24 cellular contexts compared by ENCODE assay signal in genomic region chr21:39648879-39649278, GRCh38. TPM values are rescaled to one million over a fixed set of nuclear protein-coding genes. Genes with fewer than 3 reads are reported as not detected.
"Had no signal": no experiment of that assay in that cellular context is flagged by ENCODE, and none has a peak within 500 bp of the region (broad histone marks: within the 10 kb centered on the region; RNA-seq: fewer than 3 reads in every experiment).

No MANE protein-coding gene starts in this region.

- H3K4me1 ChIP-seq: esophagus muscularis mucosa, gastroesophageal sphincter, heart left ventricle, psoas muscle, right lobe of liver, spleen, testis, tibial nerve had no signal

- H3K4me3 ChIP-seq: esophagus muscularis mucosa, gastroesophageal sphincter, heart left ventricle, psoas muscle, right lobe of liver, spleen, testis, tibial nerve had no signal

- H3K36me3 Mint-ChIP-seq: natural killer cell treated with Interleukin-12 subunit alpha and Interleukin-12 subunit beta and Interleukin-15 and Interleukin-18, amount 100 ng/mL, for 72 hours; stimulated activated memory B cell treated with anti-CD40 and anti-IgM and Interleukin-4, amounts not matched to agents 10 μg/mL and 1 μg/mL and 100 μg/mL, for 72 hours had no signal

- H3K27me3 Mint-ChIP-seq: central memory CD8-positive, alpha-beta T cell; stimulated activated naive CD8-positive, alpha-beta T cell treated with anti-CD3 and anti-CD28 coated beads, Interleukin-15, Interleukin-2, amounts not matched to agents 100 ng/mL and 50 ng/mL, for 24 hours had no signal

- H3K36me3 ChIP-seq: esophagus muscularis mucosa, gastroesophageal sphincter, heart left ventricle, right lobe of liver, spleen, tibial nerve had no signal

- DNase-seq: effector memory CD4-positive, alpha-beta T cell; heart left ventricle; hippocampal formation; kidney glomerular epithelial cell; mammary epithelial cell; psoas muscle; retina; spleen; stimulated activated CD4-positive, alpha-beta T cell treated with anti-CD3 and anti-CD28 coated beads, Interleukin-15, amount 100 ng/mL, for 24 hours; stimulated activated CD4-positive, alpha-beta T cell treated with anti-CD3 and anti-CD28 coated beads, Interleukin-1b, Interleukin-23, amount 100 ng/mL, for 48 hours; stimulated activated CD4-positive, alpha-beta T cell treated with anti-CD3 and anti-CD28 coated beads, Interleukin-4, amount 100 ng/mL, for 24 hours; testis had no signal

- H3K27ac Mint-ChIP-seq: natural killer cell treated with Interleukin-12 subunit alpha and Interleukin-12 subunit beta and Interleukin-15 and Interleukin-18, amount 100 ng/mL, for 72 hours; stimulated activated memory B cell treated with anti-CD40 and anti-IgM and Interleukin-4, amounts not matched to agents 10 μg/mL and 1 μg/mL and 100 μg/mL, for 72 hours; stimulated activated naive CD8-positive, alpha-beta T cell treated with anti-CD3 and anti-CD28 coated beads, Interleukin-15, Interleukin-2, amounts not matched to agents 100 ng/mL and 50 ng/mL, for 24 hours had no signal

- H3K27ac ChIP-seq: epithelial cell of prostate, esophagus muscularis mucosa, gastroesophageal sphincter, heart left ventricle, psoas muscle, right lobe of liver, spleen, testis, tibial nerve had no signal

- H3K27me3 ChIP-seq: esophagus muscularis mucosa, right lobe of liver, testis, tibial nerve had no signal

- ATAC-seq: gastroesophageal sphincter; heart left ventricle; left lobe of liver; natural killer cell treated with Interleukin-12 subunit alpha and Interleukin-12 subunit beta and Interleukin-15 and Interleukin-18, amount 100 ng/mL, for 72 hours; psoas muscle; right lobe of liver; stimulated activated memory B cell treated with anti-CD40 and anti-IgM and Interleukin-4, amounts not matched to agents 10 μg/mL and 1 μg/mL and 100 μg/mL, for 72 hours had no signal

- H3K4me3 Mint-ChIP-seq: central memory CD8-positive, alpha-beta T cell; natural killer cell treated with Interleukin-12 subunit alpha and Interleukin-12 subunit beta and Interleukin-15 and Interleukin-18, amount 100 ng/mL, for 72 hours; stimulated activated memory B cell treated with anti-CD40 and anti-IgM and Interleukin-4, amounts not matched to agents 10 μg/mL and 1 μg/mL and 100 μg/mL, for 72 hours; stimulated activated naive CD8-positive, alpha-beta T cell treated with anti-CD3 and anti-CD28 coated beads, Interleukin-15, Interleukin-2, amounts not matched to agents 100 ng/mL and 50 ng/mL, for 24 hours had no signal

- H3K9me3 ChIP-seq: testis had no signal

- H3K4me1 Mint-ChIP-seq: central memory CD8-positive, alpha-beta T cell; stimulated activated memory B cell treated with anti-CD40 and anti-IgM and Interleukin-4, amounts not matched to agents 10 μg/mL and 1 μg/mL and 100 μg/mL, for 72 hours had no signal

RNA-seq across cellular contexts. Expression of gene B3GALT5, which starts 36.1 kb away (rescaled TPM):
- total RNA-seq: fibroblast of villous mesenchyme; mammary epithelial cell; natural killer cell treated with Interleukin-12 subunit alpha and Interleukin-12 subunit beta and Interleukin-15 and Interleukin-18, amount 100 ng/mL, for 72 hours; omental fat pad; tibial nerve had no signal
- polyA plus RNA-seq: mammary epithelial cell had no signal
